Comparison of ENCODE assay signal across 14 cellular contexts in the genomic region with DNA sequence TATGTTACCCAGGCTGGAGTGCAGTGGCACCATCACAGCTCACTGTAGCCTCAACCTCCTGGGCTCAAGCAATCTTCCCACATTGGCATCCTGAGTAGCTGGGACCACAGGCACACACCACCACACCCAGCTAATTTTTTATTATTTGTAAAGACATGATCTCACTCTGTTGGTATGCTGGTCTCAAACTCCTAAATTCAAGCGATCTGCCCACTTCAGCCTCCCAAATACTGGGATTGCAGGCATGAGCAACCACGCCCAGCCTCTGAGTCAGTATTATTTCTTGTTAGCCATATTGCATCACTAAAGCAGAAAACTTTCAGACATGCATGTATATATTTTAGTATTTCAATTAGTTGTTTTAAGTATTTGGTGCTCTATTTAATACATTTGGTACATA.
DNase-seq lines count a peak whose midpoint lies in the region; ATAC-seq, FAIRE-seq and TF ChIP-seq lines count a peak whose summit lies in the region.
"Had no signal": no experiment of that assay in that cellular context is flagged by ENCODE, and none has a peak within 500 bp of the region (broad histone marks: within the 10 kb centered on the region; RNA-seq: fewer than 3 reads in every experiment).

No MANE protein-coding gene starts in this region.

- no peak overlapping the region for H2BK120ac ChIP-seq in H9 (ENCODE audit: low read depth, low read length, poor library complexity, severe bottlenecking)

- TF ChIP-seq EP300 in A549 (IDR thresholded peaks at IDR 0.05) = no peak

- H3K4me3 ChIP-seq in A549 = no peak overlapping the region
- H3K4me3 ChIP-seq in adipocyte (ENCODE audit: low read length) = no peak overlapping the region
- H3K4me3 ChIP-seq: BLaER1, heart right ventricle had no signal

- no peak overlapping the region for H3K4me3 Mint-ChIP-seq in H9
- H3K4me3 Mint-ChIP-seq: mesothelial cell of epicardium had no signal

- no peak overlapping the region for H3K14ac ChIP-seq in H9 (ENCODE audit: insufficient read depth, low read length)

- no peaks in the 10 kb centered on the region for H3K23me2 ChIP-seq in H9 (ENCODE audit: insufficient read length, low read depth, low read length, poor library complexity, severe bottlenecking)

- ATAC-seq in A549 = peak in 1 of 2 experiments; percentile 71; a peak in 4 of 6 replicates
- no peak for ATAC-seq in HG02759 (IDR thresholded peaks at IDR 0.05; ENCODE audit: unreplicated experiment)
- ATAC-seq: sciatic nerve had no signal

- no peak overlapping the region for H3K9ac ChIP-seq in H9 (ENCODE audit: extremely low read depth, insufficient read length, low read length)
- peak overlapping the region; percentile 18 for H3K9ac ChIP-seq in adipocyte (ENCODE audit: low read length)
- H3K9ac ChIP-seq: BLaER1 had no signal

- H4K8ac ChIP-seq in H9 (replicated peaks; ENCODE audit: insufficient read length, low read depth, low read length) = no peak overlapping the region

- POLR2A ChIA-PET in A549 (lab: Yijun Ruan, JAX) = no interaction called here

- no peak overlapping the region for H3K56ac ChIP-seq in H9 (ENCODE audit: insufficient read length, low read depth, low read length)

- H3K9me3 ChIP-seq in A549 (no peaks in the 10 kb centered on the region), H9 (ENCODE audit: control insufficient read depth, low read depth, low read length) (no peaks in the 10 kb centered on the region), adipocyte (ENCODE audit: control insufficient read depth, low read length) (no peaks in the 10 kb centered on the region)
- H3K9me3 ChIP-seq: BLaER1, heart right ventricle had no signal

- no peaks in the 10 kb centered on the region for H3K36me3 Mint-ChIP-seq in H9 (ENCODE audit: insufficient read depth in 1 of 3, low read depth in 3 of 3)
- H3K36me3 Mint-ChIP-seq: mesothelial cell of epicardium had no signal

- TF ChIP-seq RAD21 in A549 (conservative IDR thresholded peaks at IDR 0.05 in 1 of 2, IDR thresholded peaks at IDR 0.05 in 1 of 2) = no peak

- TF ChIP-seq CTCF in A549 (IDR thresholded peaks at IDR 0.05) = no peak
- TF ChIP-seq CTCF in H9 (conservative IDR thresholded peaks at IDR 0.05) = no peak

- TF ChIP-seq POLR2A in A549 (IDR thresholded peaks at IDR 0.05; ENCODE audit: low read length) = no peak

- H2BK20ac ChIP-seq in H9 (ENCODE audit: low read depth, low read length, poor library complexity, severe bottlenecking) = no peak overlapping the region

- H3K23ac ChIP-seq in H9 (ENCODE audit: insufficient read length, low read depth, low read length) = no peak overlapping the region

- H2BK15ac ChIP-seq in H9 (ENCODE audit: low read depth, low read length) = no peak overlapping the region

- 4% methylated on average over 2 of the region's 2 CpGs for whole genome bisulfite sequencing in A549 (ENCODE audit: missing lambda C conversion rate)
- WGBS in H9 (ENCODE audit: extremely low coverage, insufficient read length, low lambda C conversion rate) = no CpG with 5 or more reads among the region's 2 CpGs

- H4K20me1 ChIP-seq in H9 (ENCODE audit: control insufficient read depth, insufficient read depth, insufficient read length) = no peaks in the 10 kb centered on the region
- H4K20me1 ChIP-seq: BLaER1 had no signal

- no peaks in the 10 kb centered on the region for H3K79me1 ChIP-seq in H9 (ENCODE audit: insufficient read depth, low read depth, low read length, poor library complexity, severe bottlenecking)

- peak overlapping the region in 2 of 3 experiments; percentile 42 to 56; a peak in 2 of 7 replicates for H3K27ac Mint-ChIP-seq in H9
- H3K27ac Mint-ChIP-seq: mesothelial cell of epicardium had no signal

- no peak overlapping the region for H2BK5ac ChIP-seq in H9 (ENCODE audit: insufficient read length, low read length)

- H3K4ac ChIP-seq in H9 (ENCODE audit: low read depth, low read length) = no peak overlapping the region

- CTCF ChIA-PET in A549 (lab: Yijun Ruan, JAX) = interaction anchor here (1.6 kb wide), 1 partner anchor 18 kb away, joined by 4 read pairs; no protein-coding TSS in a partner anchor

- H2AFZ ChIP-seq in H9 (ENCODE audit: low read length) = no peak overlapping the region

- no peak overlapping the region for H4K91ac ChIP-seq in H9 (ENCODE audit: insufficient read length, low read depth, low read length)

- H3K27me3 ChIP-seq in H9 (ENCODE audit: insufficient read depth, low read length) (no peaks in the 10 kb centered on the region), adipocyte (replicated peaks; ENCODE audit: control insufficient read depth, insufficient read depth, low read length) (no peaks in the 10 kb centered on the region)
- H3K27me3 ChIP-seq: BLaER1, heart right ventricle had no signal

- H2AK5ac ChIP-seq in H9 (ENCODE audit: insufficient read length, low read length) = no peak overlapping the region

- H3T11ph ChIP-seq in H9 (ENCODE audit: low read length) = no peak overlapping the region

- H3K36me3 ChIP-seq in adipocyte (ENCODE audit: control insufficient read depth, insufficient read depth, low read length, severe bottlenecking) = no peaks in the 10 kb centered on the region
- H3K36me3 ChIP-seq: BLaER1, heart right ventricle had no signal

- H3K4me2 ChIP-seq in A549 = peak overlapping the region; percentile 25; the same call in 2 of the 3 replicates
- no peak overlapping the region for H3K4me2 ChIP-seq in H9 (ENCODE audit: insufficient read depth, insufficient read length, low read length)
- H3K4me2 ChIP-seq: BLaER1 had no signal

- no peaks in the 10 kb centered on the region for H3K9me3 Mint-ChIP-seq in H9

- no peak overlapping the region for H2BK12ac ChIP-seq in H9 (ENCODE audit: insufficient read length, low read depth, low read length)

- H3K27ac ChIP-seq in A549 (peak overlapping the region; percentile 45 to 46; a peak in 2 of 6 replicates), H9 (ENCODE audit: insufficient read length, low read depth, low read length) (no peak overlapping the region)
- H3K27ac ChIP-seq: BLaER1, heart right ventricle had no signal

- H3K4me1 ChIP-seq in A549 (peaks cover 14% of the 10 kb centered on the region; the same call in 1 of the 3 replicates), H9 (ENCODE audit: insufficient read depth, low read length) (no peaks in the 10 kb centered on the region), adipocyte (ENCODE audit: control insufficient read depth, insufficient read depth, low read length) (peaks cover 5% of the 10 kb centered on the region)
- H3K4me1 ChIP-seq: BLaER1, heart right ventricle had no signal

- no peak overlapping the region for H3K18ac ChIP-seq in H9 (ENCODE audit: insufficient read length, low read depth, low read length)

- peak in 1 of 2 experiments; percentile 49 for DNase-seq in A549 (ENCODE audit: low read depth in 1 of 2, low spot score in 1 of 2)
- DNase-seq in H9 = no peak
- DNase-seq in adipocyte (ENCODE audit: low read depth) = peak; percentile 92
- DNase-seq in islet precursor cell = peak; percentile 57
- no peak for DNase-seq in activated T-cell treated with anti-CD3 and anti-CD28 coated beads, Interleukin-2, amount 50 U/mL, for 48 hours
- no peak for DNase-seq in SIG-M5 treated with dmso at 0.1 percent for 504 hours (lab: John Stamatoyannopoulos, UW; ENCODE audit: unreplicated experiment)
- DNase-seq in NK-92 treated with Interleukin-12 subunit alpha and Interleukin-12 subunit beta, amount 100 ng/mL, for 24 hours (lab: John Stamatoyannopoulos, UW) = no peak
- DNase-seq: central memory CD4-positive, alpha-beta T cell; heart right ventricle; MV-4-11 had no signal

- no peak for FAIRE-seq in A549 (lab: Jason Lieb, UNC)

- no peak overlapping the region for H4K5ac ChIP-seq in H9 (ENCODE audit: insufficient read length, low read depth, low read length)

- peaks cover 0 to 3% of the 10 kb centered on the region in 2 experiments; a peak in 2 of 4 replicates for H3K4me1 Mint-ChIP-seq in H9

- no peaks in the 10 kb centered on the region for H3K27me3 Mint-ChIP-seq in H9 (ENCODE audit: low read depth)

- H3K79me2 ChIP-seq in H9 (ENCODE audit: insufficient read depth, low read length) = no peaks in the 10 kb centered on the region; the same call in 1 of the 2 replicates

TF ChIP-seq in A549, 52 proteins besides CTCF, POLR2A, EP300 and RAD21:
- no peak for TF ChIP-seq TFCP2L1 (CRISPR knock-in tag; IDR thresholded peaks at IDR 0.05)
- TF ChIP-seq CEBPB (IDR thresholded peaks at IDR 0.05) = peak in 1 of 2 experiments; percentile 55; a peak in 2 of 4 replicates
TF ChIP-seq in A549: peak in this region for 1.

Comparison
In these comparisons a context has a peak if more than half of its experiments do, and no peak if none do; other contexts are left out.
1. DNase-seq: peak in adipocyte (single experiment) and islet precursor cell (single experiment); none in H9 (single experiment), activated T-cell treated with anti-CD3 and anti-CD28 coated beads, Interleukin-2, amount 50 U/mL, for 48 hours (0 of 2), SIG-M5 treated with dmso at 0.1 percent for 504 hours (single experiment) and NK-92 treated with Interleukin-12 subunit alpha and Interleukin-12 subunit beta, amount 100 ng/mL, for 24 hours (single experiment).